ENCODE assay signal across 1 cellular context in genomic region chr4:4227510-4228355, GRCh38.
A peak's percentile ranks its signal among the peaks of the same experiment; 100 is the strongest.
TF ChIP-seq lines count a peak whose summit lies in the region.

No MANE protein-coding gene starts in this region.

TF ChIP-seq in HepG2, 621 proteins besides CTCF, POLR2A, EP300 and RAD21 (continued from another document):
- TF ChIP-seq ZBTB49 (CRISPR knock-in tag; IDR thresholded peaks at IDR 0.05; ENCODE audit: borderline replicate concordance) (no peak), EZH2 (conservative IDR thresholded peaks at IDR 0.05; ENCODE audit: low read depth, low read length) (peak; percentile 64; the same call in 1 of the 2 replicates), POGZ (CRISPR knock-in tag; IDR thresholded peaks at IDR 0.05) (no peak), MED8 (CRISPR knock-in tag; IDR thresholded peaks at IDR 0.05; ENCODE audit: insufficient replicate concordance) (no peak), CEBPB (IDR thresholded peaks at IDR 0.05; ENCODE audit: borderline replicate concordance, low read depth, low read length) (no peak)
